1 cellular context compared by ENCODE assay signal in genomic region chr2:217520361-217521010, GRCh38.
TF ChIP-seq lines count a peak whose summit lies in the region.

No MANE protein-coding gene starts in this region.

TF ChIP-seq in GM23338, 12 proteins besides CTCF, POLR2A, EP300 and RAD21 (continued from another document):
- TF ChIP-seq ZNF462 (CRISPR knock-in tag; IDR thresholded peaks at IDR 0.05): no peak
